24 cellular contexts compared by ENCODE assay signal in genomic region chr6:151671195-151671594, GRCh38.
"Had no signal": no experiment of that assay in that cellular context is flagged by ENCODE, and none has a peak within 500 bp of the region (broad histone marks: within the 10 kb centered on the region; RNA-seq: fewer than 3 reads in every experiment).

No MANE protein-coding gene starts in this region.

- H3K4me1 ChIP-seq: colonic mucosa, esophagus muscularis mucosa, gastroesophageal sphincter had no signal

- H3K9me3 ChIP-seq: colonic mucosa, esophagus muscularis mucosa, esophagus squamous epithelium, gastrocnemius medialis, gastroesophageal sphincter, heart left ventricle, heart right ventricle had no signal

- H3K36me3 ChIP-seq: colonic mucosa, esophagus muscularis mucosa, esophagus squamous epithelium, gastrocnemius medialis, gastroesophageal sphincter, heart left ventricle, heart right ventricle had no signal

- H3K4me3 ChIP-seq: colonic mucosa, coronary artery, dorsolateral prefrontal cortex, esophagus muscularis mucosa, esophagus squamous epithelium, gastrocnemius medialis, gastroesophageal sphincter, heart left ventricle, heart right ventricle had no signal

- ATAC-seq: effector memory CD8-positive, alpha-beta T cell; esophagus mucosa; foreskin keratinocyte; gastrocnemius medialis; gastroesophageal sphincter; heart left ventricle; heart right ventricle had no signal

- DNase-seq: colonic mucosa; cortex of kidney; dermis blood vessel endothelial cell; dorsolateral prefrontal cortex; effector CD4-positive, alpha-beta T cell; effector CD8-positive, alpha-beta T cell; effector memory CD4-positive, alpha-beta T cell; effector memory CD8-positive, alpha-beta T cell; endodermal cell; erythroblast; esophagus squamous epithelium; foreskin fibroblast; foreskin keratinocyte; foreskin melanocyte; gastrocnemius medialis; glutamatergic neuron; head of caudate nucleus; heart left ventricle; heart right ventricle had no signal

- H3K27me3 ChIP-seq: colonic mucosa, esophagus muscularis mucosa, esophagus squamous epithelium, foreskin keratinocyte, gastrocnemius medialis, gastroesophageal sphincter, heart left ventricle had no signal

- H3K27ac ChIP-seq: colonic mucosa, coronary artery, dorsolateral prefrontal cortex, epithelial cell of prostate, esophagus muscularis mucosa, esophagus squamous epithelium, foreskin keratinocyte, gastrocnemius medialis, gastroesophageal sphincter, heart left ventricle, heart right ventricle had no signal
